In genomic region chr15:37678124-37678523, GRCh38 we compare ENCODE assay signal across 15 cellular contexts.
DNase-seq lines count a peak whose midpoint lies in the region; ATAC-seq and TF ChIP-seq lines count a peak whose summit lies in the region.
"Had no signal": no experiment of that assay in that cellular context is flagged by ENCODE, and none has a peak within 500 bp of the region (broad histone marks: within the 10 kb centered on the region; RNA-seq: fewer than 3 reads in every experiment).

No MANE protein-coding gene starts in this region.

- no peak overlapping the region for H2AFZ ChIP-seq in H9 (ENCODE audit: low read length)

- H3K23me2 ChIP-seq in H9 (ENCODE audit: insufficient read length, low read depth, low read length, poor library complexity, severe bottlenecking): no peaks in the 10 kb centered on the region

- H3K9ac ChIP-seq in H9 (ENCODE audit: extremely low read depth, insufficient read length, low read length): no peak overlapping the region
- H3K9ac ChIP-seq in endodermal cell (ENCODE audit: extremely low read depth, low read length, poor library complexity, severe bottlenecking): no peak overlapping the region

- H2BK15ac ChIP-seq in H9 (ENCODE audit: low read depth, low read length): no peak overlapping the region

- no CpG with 5 or more reads among the region's 3 CpGs for WGBS in H9 (ENCODE audit: extremely low coverage, insufficient read length, low lambda C conversion rate)
- WGBS in endodermal cell (ENCODE audit: insufficient coverage in 1 of 2, insufficient read length in 1 of 2), 2 experiments: 7 to 47% methylated on average over 2 to 3 of the region's 3 CpGs

- H3K9me3 Mint-ChIP-seq in H9 (no peaks in the 10 kb centered on the region), WTC11 (no peaks in the 10 kb centered on the region), endodermal cell (peaks cover 5% of the 10 kb centered on the region)

- no peak overlapping the region for H3K14ac ChIP-seq in H9 (ENCODE audit: insufficient read depth, low read length)

- TF ChIP-seq CTCF in H9 (conservative IDR thresholded peaks at IDR 0.05) (no peak), WTC11 (IDR thresholded peaks at IDR 0.05) (no peak), endodermal cell (conservative IDR thresholded peaks at IDR 0.05) (no peak)

- H3K4me1 ChIP-seq in H9 (ENCODE audit: insufficient read depth, low read length): no peaks in the 10 kb centered on the region
- no peaks in the 10 kb centered on the region for H3K4me1 ChIP-seq in endodermal cell (ENCODE audit: control insufficient read depth, insufficient read depth, low read length)

- H4K8ac ChIP-seq in H9 (replicated peaks; ENCODE audit: insufficient read length, low read depth, low read length): no peak overlapping the region

- ATAC-seq in WTC11: peak; percentile 39; the same call in 1 of the 2 replicates
- ATAC-seq: HCT116 had no signal

- CTCF ChIA-PET in WTC11 (lab: Charles Lee): no interaction called here

- H3K36me3 Mint-ChIP-seq in H9 (ENCODE audit: insufficient read depth in 1 of 3, low read depth in 3 of 3) (no peaks in the 10 kb centered on the region), WTC11 (no peaks in the 10 kb centered on the region), endodermal cell (ENCODE audit: low read depth) (no peaks in the 10 kb centered on the region)
- H3K36me3 Mint-ChIP-seq: CD4-positive, alpha-beta memory T cell had no signal

- H3K4me1 Mint-ChIP-seq in H9: peaks cover 4 to 5% of the 10 kb centered on the region in 2 experiments; a peak in 3 of 4 replicates
- 0 out of 2 replicates have a peak, but pooled peaks cover 2% of the 10 kb centered on the region for H3K4me1 Mint-ChIP-seq in WTC11
- H3K4me1 Mint-ChIP-seq in endodermal cell: peaks cover 23% of the 10 kb centered on the region
- H3K4me1 Mint-ChIP-seq: CD4-positive, alpha-beta memory T cell had no signal

- no peak overlapping the region for H2BK20ac ChIP-seq in H9 (ENCODE audit: low read depth, low read length, poor library complexity, severe bottlenecking)

- H3K56ac ChIP-seq in H9 (ENCODE audit: insufficient read length, low read depth, low read length): no peak overlapping the region

- no peaks in the 10 kb centered on the region for H3K79me2 ChIP-seq in H9 (ENCODE audit: insufficient read depth, low read length)

- H3K9me3 ChIP-seq in H9 (ENCODE audit: control insufficient read depth, low read depth, low read length) (no peaks in the 10 kb centered on the region), endodermal cell (ENCODE audit: control insufficient read depth, low read length) (no peaks in the 10 kb centered on the region)

- H3K27me3 Mint-ChIP-seq in H9 (ENCODE audit: low read depth) (no peaks in the 10 kb centered on the region), WTC11 (ENCODE audit: low read depth) (no peaks in the 10 kb centered on the region), endodermal cell (ENCODE audit: insufficient read depth) (peaks cover 3% of the 10 kb centered on the region)
- H3K27me3 Mint-ChIP-seq: CD4-positive, alpha-beta memory T cell had no signal

- H3K36me3 ChIP-seq in endodermal cell (ENCODE audit: control insufficient read depth, insufficient read depth, low read length): no peaks in the 10 kb centered on the region

- no peak overlapping the region for H3K4me2 ChIP-seq in H9 (ENCODE audit: insufficient read depth, insufficient read length, low read length)

- H3K79me1 ChIP-seq in H9 (ENCODE audit: insufficient read depth, low read depth, low read length, poor library complexity, severe bottlenecking): no peaks in the 10 kb centered on the region

- H2BK120ac ChIP-seq in H9 (ENCODE audit: low read depth, low read length, poor library complexity, severe bottlenecking): no peak overlapping the region

- H3K23ac ChIP-seq in H9 (ENCODE audit: insufficient read length, low read depth, low read length): no peak overlapping the region

- no peak overlapping the region for H3K18ac ChIP-seq in H9 (ENCODE audit: insufficient read length, low read depth, low read length)

- no peak overlapping the region for H2AK5ac ChIP-seq in H9 (ENCODE audit: insufficient read length, low read length)

- POLR2A ChIA-PET in WTC11 (lab: Charles Lee): no interaction called here

- H4K91ac ChIP-seq in H9 (ENCODE audit: insufficient read length, low read depth, low read length): no peak overlapping the region

- H3K27ac ChIP-seq in H9 (ENCODE audit: insufficient read length, low read depth, low read length) (no peak overlapping the region), endodermal cell (ENCODE audit: low read depth, low read length) (no peak overlapping the region)

- H4K20me1 ChIP-seq in H9 (ENCODE audit: control insufficient read depth, insufficient read depth, insufficient read length): no peaks in the 10 kb centered on the region

- H3K27me3 ChIP-seq in H9 (ENCODE audit: insufficient read depth, low read length): no peaks in the 10 kb centered on the region
- no peaks in the 10 kb centered on the region for H3K27me3 ChIP-seq in endodermal cell (ENCODE audit: control insufficient read depth, insufficient read depth, low read length, poor library complexity, severe bottlenecking)

- H3K4me3 Mint-ChIP-seq in H9 (no peak overlapping the region), WTC11 (no peak overlapping the region), endodermal cell (no peak overlapping the region)
- H3K4me3 Mint-ChIP-seq: CD4-positive, alpha-beta memory T cell had no signal

- no peak overlapping the region for H3K4me3 ChIP-seq in endodermal cell (ENCODE audit: low read length)

- no peak overlapping the region for H2BK5ac ChIP-seq in H9 (ENCODE audit: insufficient read length, low read length)

- H3K4ac ChIP-seq in H9 (ENCODE audit: low read depth, low read length): no peak overlapping the region

- DNase-seq in H9 (peak; percentile 32), WTC11 (ENCODE audit: low spot score) (peak; percentile 44), endodermal cell (peak; percentile 82), mesenteric fat pad (ENCODE audit: low spot score) (no peak), NCI-H146 treated with DMSO at 0.1 percent for 48 hours (lab: John Stamatoyannopoulos, UW; ENCODE audit: unreplicated experiment) (no peak), kidney tubule cell (ENCODE audit: low spot score) (no peak)
- no peak for DNase-seq in activated effector memory CD4-positive, alpha-beta T cell treated with anti-CD3 and anti-CD28 coated beads, Interleukin-2, amount 50 U/mL, for 16 hours
- DNase-seq: C1 segment of cervical spinal cord; Calu3; CD4-positive, alpha-beta memory T cell; COR-L47; DMS53; DMS79 treated with DMSO at 0.1 percent for 48 hours; H7 had no signal

- H3T11ph ChIP-seq in H9 (ENCODE audit: low read length): no peak overlapping the region

- no peak overlapping the region for H3K27ac Mint-ChIP-seq in H9
- no peak overlapping the region for H3K27ac Mint-ChIP-seq in WTC11
- no peak overlapping the region for H3K27ac Mint-ChIP-seq in endodermal cell
- H3K27ac Mint-ChIP-seq: CD4-positive, alpha-beta memory T cell had no signal

- no peak overlapping the region for H4K5ac ChIP-seq in H9 (ENCODE audit: insufficient read length, low read depth, low read length)

- H2BK12ac ChIP-seq in H9 (ENCODE audit: insufficient read length, low read depth, low read length): no peak overlapping the region

TF ChIP-seq in WTC11, 78 proteins besides CTCF, POLR2A, EP300 and RAD21 (continues in another document):
- no peak for TF ChIP-seq RELA (CRISPR knock-in tag; IDR thresholded peaks at IDR 0.05; ENCODE audit: borderline replicate concordance)
- TF ChIP-seq, protein P1, sequence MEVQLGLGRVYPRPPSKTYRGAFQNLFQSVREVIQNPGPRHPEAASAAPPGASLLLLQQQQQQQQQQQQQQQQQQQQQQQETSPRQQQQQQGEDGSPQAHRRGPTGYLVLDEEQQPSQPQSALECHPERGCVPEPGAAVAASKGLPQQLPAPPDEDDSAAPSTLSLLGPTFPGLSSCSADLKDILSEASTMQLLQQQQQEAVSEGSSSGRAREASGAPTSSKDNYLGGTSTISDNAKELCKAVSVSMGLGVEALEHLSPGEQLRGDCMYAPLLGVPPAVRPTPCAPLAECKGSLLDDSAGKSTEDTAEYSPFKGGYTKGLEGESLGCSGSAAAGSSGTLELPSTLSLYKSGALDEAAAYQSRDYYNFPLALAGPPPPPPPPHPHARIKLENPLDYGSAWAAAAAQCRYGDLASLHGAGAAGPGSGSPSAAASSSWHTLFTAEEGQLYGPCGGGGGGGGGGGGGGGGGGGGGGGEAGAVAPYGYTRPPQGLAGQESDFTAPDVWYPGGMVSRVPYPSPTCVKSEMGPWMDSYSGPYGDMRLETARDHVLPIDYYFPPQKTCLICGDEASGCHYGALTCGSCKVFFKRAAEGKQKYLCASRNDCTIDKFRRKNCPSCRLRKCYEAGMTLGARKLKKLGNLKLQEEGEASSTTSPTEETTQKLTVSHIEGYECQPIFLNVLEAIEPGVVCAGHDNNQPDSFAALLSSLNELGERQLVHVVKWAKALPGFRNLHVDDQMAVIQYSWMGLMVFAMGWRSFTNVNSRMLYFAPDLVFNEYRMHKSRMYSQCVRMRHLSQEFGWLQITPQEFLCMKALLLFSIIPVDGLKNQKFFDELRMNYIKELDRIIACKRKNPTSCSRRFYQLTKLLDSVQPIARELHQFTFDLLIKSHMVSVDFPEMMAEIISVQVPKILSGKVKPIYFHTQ (CRISPR knock-in tag; IDR thresholded peaks at IDR 0.05): no peak
- no peak for TF ChIP-seq ZBTB43 (CRISPR knock-in tag; IDR thresholded peaks at IDR 0.05)
- no peak for TF ChIP-seq HMGA2 (CRISPR knock-in tag; IDR thresholded peaks at IDR 0.05)
- TF ChIP-seq ZNF121 (CRISPR knock-in tag; IDR thresholded peaks at IDR 0.05): no peak
- no peak for TF ChIP-seq NR2C2 (CRISPR knock-in tag; IDR thresholded peaks at IDR 0.05)

Comparison
In these comparisons a context has a peak if more than half of its experiments do, and no peak if none do; other contexts are left out.
1. DNase-seq: peak in H9 (single experiment), WTC11 (single experiment) and endodermal cell (single experiment); none in mesenteric fat pad (single experiment), NCI-H146 treated with DMSO at 0.1 percent for 48 hours (single experiment), activated effector memory CD4-positive, alpha-beta T cell treated with anti-CD3 and anti-CD28 coated beads, Interleukin-2, amount 50 U/mL, for 16 hours (single experiment) and kidney tubule cell (single experiment).